Comparison of ENCODE assay signal across 8 cellular contexts in the genomic region with DNA sequence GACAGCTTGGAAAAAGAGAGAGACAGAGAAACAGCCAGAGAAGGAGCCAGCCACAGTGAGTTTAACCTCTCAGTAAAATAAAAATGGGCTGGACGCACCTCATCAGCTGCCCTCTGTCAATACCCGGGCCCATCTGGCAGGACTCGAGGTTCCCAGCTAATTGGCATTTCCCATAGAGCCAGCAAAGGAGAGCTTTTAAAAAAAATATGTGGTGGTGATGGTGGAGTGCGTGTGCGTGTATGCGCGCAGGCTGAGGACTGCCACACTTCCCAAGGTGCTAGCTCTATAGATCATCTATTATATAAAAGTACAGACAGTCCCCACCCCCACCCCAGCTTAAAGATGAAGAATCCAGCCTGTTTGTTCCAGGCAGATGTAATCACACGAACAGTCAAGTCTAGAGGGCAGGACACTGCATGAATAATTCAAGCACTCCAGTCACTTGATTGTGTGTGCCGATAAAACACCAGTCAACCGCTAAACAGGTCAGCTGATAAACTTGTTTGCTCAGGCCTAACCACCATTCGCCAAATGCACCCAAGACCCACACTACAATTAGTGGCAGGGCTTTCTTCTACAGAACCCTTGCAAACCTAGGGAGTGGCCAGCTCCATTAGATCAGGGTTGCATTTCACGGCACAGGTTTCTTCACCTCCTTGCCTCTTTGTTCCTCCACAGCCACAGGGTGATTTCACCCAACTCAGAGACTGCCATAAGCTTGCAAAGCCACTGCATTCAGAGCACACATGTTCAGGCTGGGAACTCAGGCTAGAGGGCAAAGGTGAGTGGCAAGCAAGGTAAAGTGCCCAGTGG. TPM values are rescaled to one million over a fixed set of nuclear protein-coding genes. Genes with fewer than 3 reads are reported as not detected.
A peak's percentile ranks its signal among the peaks of the same experiment; 100 is the strongest.
DNase-seq lines count a peak whose midpoint lies in the region; ATAC-seq, FAIRE-seq and TF ChIP-seq lines count a peak whose summit lies in the region.

No MANE protein-coding gene starts in this region.

- no peaks in the 10 kb centered on the region for H3K9me3 ChIP-seq in aorta (ENCODE audit: control insufficient read depth, low read length)
- H3K9me3 ChIP-seq in Karpas-422 (ENCODE audit: low read length), result no peaks in the 10 kb centered on the region

- peaks cover 80% of the 10 kb centered on the region for H3K4me1 Mint-ChIP-seq in nephron

- H3K27ac ChIP-seq in aorta (ENCODE audit: low read depth in 1 of 2, low read length in 2 of 2) (no peak overlapping the region), Karpas-422 (ENCODE audit: low read length) (no peak overlapping the region)

- H3K36me3 Mint-ChIP-seq in nephron (ENCODE audit: low read depth), result peaks cover 69% of the 10 kb centered on the region

- H3K9me3 Mint-ChIP-seq in nephron, result no peaks in the 10 kb centered on the region

- DNase-seq in DMS79 (lab: John Stamatoyannopoulos, UW), result peak; percentile 71
- peak; percentile 65 for DNase-seq in NCI-H345 (lab: John Stamatoyannopoulos, UW)
- DNase-seq in bronchial epithelial cell (ENCODE audit: low read depth), result peak; percentile 87
- DNase-seq in aorta, result no peak
- no peak for DNase-seq in Karpas-422

- TF ChIP-seq CTCF in bronchial epithelial cell (IDR thresholded peaks at IDR 0.05; ENCODE audit: insufficient read depth, low read length, severe bottlenecking), result no peak
- no peak for TF ChIP-seq CTCF in nephron (IDR thresholded peaks at IDR 0.05; ENCODE audit: unreplicated experiment in 3 of 3)

- H3K27me3 Mint-ChIP-seq in nephron (ENCODE audit: low read depth), result peaks cover 9% of the 10 kb centered on the region

- H3K4me3 Mint-ChIP-seq in nephron, result peak overlapping the region; percentile 71 to 99 (median 87)

- H3K4me3 ChIP-seq in bronchial epithelial cell (ENCODE audit: low read depth, low read length) (no peak overlapping the region), aorta (ENCODE audit: low read length in 2 of 2) (no peak overlapping the region), Karpas-422 (ENCODE audit: low read length) (no peak overlapping the region)

- 91 to 96% methylated on average over 12 of the region's 12 CpGs for WGBS in aorta, 2 donors

- H3K4me1 ChIP-seq in aorta (ENCODE audit: control insufficient read depth in 1 of 2, insufficient read depth in 2 of 2, low read length in 2 of 2) (peaks cover 0 to 2% of the 10 kb centered on the region in 2 donors), Karpas-422 (ENCODE audit: low read length) (peaks cover 22% of the 10 kb centered on the region)

- FAIRE-seq in bronchial epithelial cell (lab: Jason Lieb, UNC), result no peak

- H3K27me3 ChIP-seq in bronchial epithelial cell (ENCODE audit: control insufficient read depth, insufficient read depth, low read length) (no peaks in the 10 kb centered on the region), aorta (ENCODE audit: control insufficient read depth in 1 of 2, insufficient read depth in 2 of 2, low read length in 1 of 2) (no peaks in the 10 kb centered on the region), Karpas-422 (ENCODE audit: low read length) (no peaks in the 10 kb centered on the region)

- H3K27ac Mint-ChIP-seq in nephron, result peak overlapping the region in 1 of 3 experiments; percentile 82

- intact Hi-C loops in aorta (cut with DNase I), result loop anchor here in 1 of 2 donors (10.0 kb wide), 2 partner anchors 297 to 383 kb away; no protein-coding TSS in a partner anchor

- ATAC-seq in GM19324 (IDR thresholded peaks at IDR 0.05; ENCODE audit: low FRiP score, unreplicated experiment) (no peak), HG03175 (IDR thresholded peaks at IDR 0.05; ENCODE audit: unreplicated experiment) (no peak), aorta (ENCODE audit: low FRiP score) (no peak)

- 0 out of 2 replicates have a peak, but pooled peaks cover 3% of the 10 kb centered on the region for H3K79me2 ChIP-seq in Karpas-422 (ENCODE audit: low read length)

- H3K4me2 ChIP-seq in Karpas-422 (ENCODE audit: low read depth, low read length, poor library complexity, severe bottlenecking), result no peak overlapping the region

- no peak overlapping the region for H3K9ac ChIP-seq in Karpas-422 (ENCODE audit: low read length)

- H2AFZ ChIP-seq in Karpas-422 (ENCODE audit: low read length), result no peak overlapping the region

- no peaks in the 10 kb centered on the region for H3K9me2 ChIP-seq in Karpas-422 (replicated peaks; ENCODE audit: insufficient read depth, low read length)

- H4K20me1 ChIP-seq in Karpas-422 (ENCODE audit: insufficient read depth, low read depth, low read length), result peaks cover 78% of the 10 kb centered on the region

- H3K36me3 ChIP-seq in bronchial epithelial cell (ENCODE audit: control insufficient read depth, insufficient read depth, low read length) (peaks cover 8% of the 10 kb centered on the region), aorta (ENCODE audit: control insufficient read depth in 1 of 2, insufficient read depth in 2 of 2, low read length in 1 of 2) (peaks cover 0 to 3% of the 10 kb centered on the region in 2 donors), Karpas-422 (ENCODE audit: insufficient read depth, low read length) (peaks cover 42% of the 10 kb centered on the region)

RNA-seq across cellular contexts. Expression of gene TLE3, which starts 5.9 kb away (rescaled TPM):
- total RNA-seq in bronchial epithelial cell, result 19.2 and 21.8 TPM in 2 replicates
- total RNA-seq in aorta, result 10 to 100 TPM; 43.0 to 89.9 TPM
- 10 to 100 TPM in 1 of 2 donors, 1 to 10 TPM in 1; 8.3 to 13.4 TPM for polyA plus RNA-seq in aorta
- total RNA-seq in Karpas-422 (2014; rRNA removed; shearing (Covaris generic); ENCODE audit: low replicate concordance), result 63.6 and 99.8 TPM in 2 replicates

Comparison
In these comparisons a context has a peak if more than half of its experiments do, and no peak if none do; other contexts are left out.
1. DNase-seq: peak in DMS79 (single experiment), NCI-H345 (single experiment) and bronchial epithelial cell (single experiment); none in aorta (0 of 2) and Karpas-422 (single experiment).